ENCODE assay signal across 23 cellular contexts in genomic region chr16:66402591-66403230, GRCh38. TPM values are rescaled to one million over a fixed set of nuclear protein-coding genes. Genes with fewer than 3 reads are reported as not detected.
"Had no signal": no experiment of that assay in that cellular context is flagged by ENCODE, and none has a peak within 500 bp of the region (broad histone marks: within the 10 kb centered on the region; RNA-seq: fewer than 3 reads in every experiment).

No MANE protein-coding gene starts in this region.

- H3K27ac ChIP-seq: HL-60, SJCRH30 had no signal

- H3K27me3 ChIP-seq: SJCRH30 had no signal

- FAIRE-seq: HTR-8/SVneo, RCC 7860 had no signal

- ATAC-seq: SK-N-SH treated with all-trans-retinoic acid at 6 μM for 48 hours had no signal

- DNase-seq: KBM-7, MV-4-11, NCI-H1048, NCI-H1105, NCI-H1417, NCI-H1436 treated with DMSO at 0.1 percent for 48 hours, NCI-H1694, NCI-H187 treated with DMSO at 0.1 percent for 48 hours, NCI-H2029 treated with DMSO at 0.1 percent for 48 hours, NCI-H2171 treated with DMSO at 0.1 percent for 48 hours, NCI-H524, NCI-H526 treated with DMSO at 0.1 percent for 48 hours, NCI-H748 treated with DMSO at 0.1 percent for 48 hours, RPMI8226, SHP77, SJCRH30 had no signal

- H3K36me3 ChIP-seq: SJCRH30 had no signal

- H3K4me3 ChIP-seq: SJCRH30 had no signal

RNA-seq across cellular contexts. Expression of gene CDH5, which starts 36.2 kb away (rescaled TPM):
- total RNA-seq: LHCN-M2, MCF 10A, NCI-H460 had no signal
